1 cellular context compared by ENCODE assay signal in the genomic region with DNA sequence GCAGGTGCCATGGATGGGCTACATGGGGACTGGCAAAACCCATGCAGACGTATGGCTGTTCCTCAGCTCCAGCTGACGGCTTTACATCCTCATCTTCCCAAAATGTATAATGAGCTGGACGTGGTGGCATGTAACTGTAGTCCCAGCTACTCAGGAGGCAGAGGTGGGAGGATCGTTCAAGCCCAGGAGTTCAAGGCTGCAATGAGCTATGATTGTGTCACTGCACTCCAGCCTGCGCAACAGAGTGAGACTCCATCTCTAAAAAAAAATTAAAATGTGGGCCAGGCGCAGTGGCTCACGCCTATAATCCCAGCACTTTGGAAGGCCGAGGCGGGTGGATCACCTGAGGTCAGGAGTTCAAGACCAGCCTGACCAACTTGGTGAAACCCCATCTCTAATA.
TF ChIP-seq lines count a peak whose summit lies in the region.

No MANE protein-coding gene starts in this region.

TF ChIP-seq in HepG2, 621 proteins besides CTCF, POLR2A, EP300 and RAD21:
- TF ChIP-seq, protein P1, sequence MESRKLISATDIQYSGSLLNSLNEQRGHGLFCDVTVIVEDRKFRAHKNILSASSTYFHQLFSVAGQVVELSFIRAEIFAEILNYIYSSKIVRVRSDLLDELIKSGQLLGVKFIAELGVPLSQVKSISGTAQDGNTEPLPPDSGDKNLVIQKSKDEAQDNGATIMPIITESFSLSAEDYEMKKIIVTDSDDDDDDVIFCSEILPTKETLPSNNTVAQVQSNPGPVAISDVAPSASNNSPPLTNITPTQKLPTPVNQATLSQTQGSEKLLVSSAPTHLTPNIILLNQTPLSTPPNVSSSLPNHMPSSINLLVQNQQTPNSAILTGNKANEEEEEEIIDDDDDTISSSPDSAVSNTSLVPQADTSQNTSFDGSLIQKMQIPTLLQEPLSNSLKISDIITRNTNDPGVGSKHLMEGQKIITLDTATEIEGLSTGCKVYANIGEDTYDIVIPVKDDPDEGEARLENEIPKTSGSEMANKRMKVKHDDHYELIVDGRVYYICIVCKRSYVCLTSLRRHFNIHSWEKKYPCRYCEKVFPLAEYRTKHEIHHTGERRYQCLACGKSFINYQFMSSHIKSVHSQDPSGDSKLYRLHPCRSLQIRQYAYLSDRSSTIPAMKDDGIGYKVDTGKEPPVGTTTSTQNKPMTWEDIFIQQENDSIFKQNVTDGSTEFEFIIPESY (CRISPR knock-in tag; IDR thresholded peaks at IDR 0.05), result peak; percentile 11; the same call in 1 of the 2 replicates
- TF ChIP-seq HOXA3 (CRISPR knock-in tag; IDR thresholded peaks at IDR 0.05), result peak; percentile 49; the same call in 1 of the 2 replicates
